ENCODE assay signal across 8 cellular contexts in the genomic region with DNA sequence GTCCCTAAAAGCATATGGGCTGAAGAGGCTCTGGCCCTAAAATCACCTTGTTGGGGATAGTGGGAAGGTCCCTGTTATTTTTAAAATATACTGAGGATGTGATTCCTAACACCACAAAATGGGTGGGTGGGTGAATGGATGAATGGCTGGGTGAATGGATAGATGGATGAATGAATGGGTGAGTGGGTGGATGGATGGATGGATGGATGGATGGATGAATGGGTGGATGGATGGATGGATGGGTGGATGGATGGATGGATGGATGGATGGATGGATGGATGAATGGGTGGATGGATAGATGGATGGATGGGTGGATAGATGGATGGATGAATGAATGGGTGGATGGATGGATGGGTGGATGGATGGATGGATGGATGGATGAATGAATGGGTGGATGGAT. TPM values are rescaled to one million over a fixed set of nuclear protein-coding genes. Genes with fewer than 3 reads are reported as not detected.
DNase-seq lines count a peak whose midpoint lies in the region; ATAC-seq and TF ChIP-seq lines count a peak whose summit lies in the region.
"Not testable (repeated sequence)": the region's sequence is repeated elsewhere in the genome, so short reads cannot be mapped to it uniquely, and the experiment has no call there.

No MANE protein-coding gene starts in this region.

- POLR2A ChIA-PET in HEK293 (lab: Yijun Ruan, JAX) = not testable (repeated sequence)

- not testable (repeated sequence) for TF ChIP-seq POLR2A in esophagus muscularis mucosa (IDR thresholded peaks at IDR 0.05; ENCODE audit: low read depth); gastrocnemius medialis (IDR thresholded peaks at IDR 0.05); transverse colon (IDR thresholded peaks at IDR 0.05)

- peak overlapping the region; percentile 7 for H3K27ac Mint-ChIP-seq in T-helper 1 cell treated with Interleukin-12 subunit alpha and Interleukin-12 subunit beta and Interleukin-4 antibody, amounts not matched to agents 30 μg/mL and 1 μg/mL, for 36 hours
- peak overlapping the region; percentile 41 to 49 for H3K27ac Mint-ChIP-seq in effector memory CD8-positive, alpha-beta T cell

- DNase-seq in effector memory CD8-positive, alpha-beta T cell; esophagus muscularis mucosa (ENCODE audit: extremely low spot score); right atrium auricular region (ENCODE audit: low spot score); lower lobe of right lung; gastrocnemius medialis; transverse colon: not testable (repeated sequence)

- ATAC-seq in effector memory CD8-positive, alpha-beta T cell (replicated peaks); lower lobe of right lung; gastrocnemius medialis: not testable (repeated sequence)

- intact Hi-C loops in esophagus muscularis mucosa (cut with DNase I); lower lobe of right lung (cut with DNase I); transverse colon (cut with DNase I; ENCODE audit: low total_unique reads): not testable (repeated sequence)
- intact Hi-C loops in gastrocnemius medialis (cut with DNase I; ENCODE audit: low total_unique reads) = loop anchor here (2.0 to 10.0 kb wide), 2 partner anchors 62 to 772 kb away; no protein-coding TSS in a partner anchor

- in situ Hi-C loops in gastrocnemius medialis (cut with MboI; ENCODE audit: low sequenced_read_pairs in 4 of 4) = loop anchor here in 2 of 4 donors (25.0 kb wide), 1 partner anchor 770 kb away; the partner anchor contains the start of gene CALM1 (in 2 of the 2)
- in situ Hi-C loops in transverse colon (cut with MboI; ENCODE audit: low pct_ligation_motif_present in 1 of 4, low pct_unique_long_range_greater_than_20kb in 1 of 4, low sequenced_read_pairs in 3 of 4) = not testable (repeated sequence)

- H3K36me3 Mint-ChIP-seq in T-helper 1 cell treated with Interleukin-12 subunit alpha and Interleukin-12 subunit beta and Interleukin-4 antibody, amounts not matched to agents 30 μg/mL and 1 μg/mL, for 36 hours (ENCODE audit: low read depth) = peaks cover 41% of the 10 kb centered on the region
- peaks cover 55% of the 10 kb centered on the region for H3K36me3 Mint-ChIP-seq in effector memory CD8-positive, alpha-beta T cell (ENCODE audit: insufficient read depth)

- peaks cover 6 to 28% of the 10 kb centered on the region in 2 experiments; a peak in 2 of 3 replicates for H3K36me3 ChIP-seq in HEK293 (ENCODE audit: control insufficient read depth in 2 of 2, insufficient read depth in 1 of 2, low read length in 2 of 2)
- H3K36me3 ChIP-seq in esophagus muscularis mucosa = peaks cover 13 to 52% (median 39%) of the 10 kb centered on the region in 4 donors
- peaks cover 22% of the 10 kb centered on the region for H3K36me3 ChIP-seq in right atrium auricular region
- peaks cover 57% of the 10 kb centered on the region for H3K36me3 ChIP-seq in lower lobe of right lung
- peaks cover 0 to 19% of the 10 kb centered on the region in 2 donors for H3K36me3 ChIP-seq in gastrocnemius medialis
- H3K36me3 ChIP-seq in transverse colon = peaks cover 0 to 28% (median 13%) of the 10 kb centered on the region in 4 donors

- H3K27me3 Mint-ChIP-seq in T-helper 1 cell treated with Interleukin-12 subunit alpha and Interleukin-12 subunit beta and Interleukin-4 antibody, amounts not matched to agents 30 μg/mL and 1 μg/mL, for 36 hours (ENCODE audit: low read depth); effector memory CD8-positive, alpha-beta T cell: not testable (repeated sequence)

- CTCF ChIA-PET in HEK293 (lab: Yijun Ruan, JAX) = interaction anchor here (0.6 to 1.5 kb wide), 3 partner anchors 16 to 130 kb away, joined by 4 to 5 read pairs (median 5); no protein-coding TSS in a partner anchor

- not testable (repeated sequence) for H3K27ac ChIP-seq in HEK293 (ENCODE audit: extremely low read depth, low read depth, low read length)
- H3K27ac ChIP-seq in esophagus muscularis mucosa (replicated peaks in 1 of 4) (peak overlapping the region in 3 of 4 donors; percentile 76 to 87 (median 87)), right atrium auricular region (peak overlapping the region; percentile 75 to 82), lower lobe of right lung (peak overlapping the region; percentile 4), gastrocnemius medialis (peak overlapping the region; percentile 66 to 94 (median 83)), transverse colon (peak overlapping the region in 3 of 4 donors; percentile 77 to 83 (median 80))

- H3K9me3 Mint-ChIP-seq in T-helper 1 cell treated with Interleukin-12 subunit alpha and Interleukin-12 subunit beta and Interleukin-4 antibody, amounts not matched to agents 30 μg/mL and 1 μg/mL, for 36 hours; effector memory CD8-positive, alpha-beta T cell: not testable (repeated sequence)

- not testable (repeated sequence) for H3K4me1 ChIP-seq in HEK293 (ENCODE audit: control insufficient read depth, insufficient read depth, low read length)
- peaks cover 41 to 77% (median 71%) of the 10 kb centered on the region in 4 donors for H3K4me1 ChIP-seq in esophagus muscularis mucosa
- peaks cover 0 to 36% of the 10 kb centered on the region in 2 donors for H3K4me1 ChIP-seq in right atrium auricular region
- peaks cover 31% of the 10 kb centered on the region for H3K4me1 ChIP-seq in lower lobe of right lung
- peaks cover 46 to 56% of the 10 kb centered on the region in 2 donors for H3K4me1 ChIP-seq in gastrocnemius medialis
- peaks cover 25 to 64% (median 55%) of the 10 kb centered on the region in 4 donors for H3K4me1 ChIP-seq in transverse colon

- peaks cover 17% of the 10 kb centered on the region for H3K4me1 Mint-ChIP-seq in T-helper 1 cell treated with Interleukin-12 subunit alpha and Interleukin-12 subunit beta and Interleukin-4 antibody, amounts not matched to agents 30 μg/mL and 1 μg/mL, for 36 hours (ENCODE audit: low read depth)
- peaks cover 18 to 21% of the 10 kb centered on the region in 2 donors for H3K4me1 Mint-ChIP-seq in effector memory CD8-positive, alpha-beta T cell (ENCODE audit: low read depth in 2 of 2)

- TF ChIP-seq EP300 in esophagus muscularis mucosa (IDR thresholded peaks at IDR 0.05); transverse colon (IDR thresholded peaks at IDR 0.05; ENCODE audit: low read depth): not testable (repeated sequence)

- not testable (repeated sequence) for H3K27me3 ChIP-seq in esophagus muscularis mucosa; right atrium auricular region; lower lobe of right lung (ENCODE audit: low read depth); gastrocnemius medialis; transverse colon

- not testable (repeated sequence) for H3K4me3 Mint-ChIP-seq in T-helper 1 cell treated with Interleukin-12 subunit alpha and Interleukin-12 subunit beta and Interleukin-4 antibody, amounts not matched to agents 30 μg/mL and 1 μg/mL, for 36 hours; effector memory CD8-positive, alpha-beta T cell

- H3K4me3 ChIP-seq in HEK293 (ENCODE audit: low read depth, low read length); esophagus muscularis mucosa; right atrium auricular region; lower lobe of right lung; gastrocnemius medialis; transverse colon: not testable (repeated sequence)

- not testable (repeated sequence) for H3K9me3 ChIP-seq in HEK293 (ENCODE audit: control insufficient read depth, insufficient read depth, low read depth, low read length); esophagus muscularis mucosa; right atrium auricular region; lower lobe of right lung; gastrocnemius medialis; transverse colon

- not testable (repeated sequence) for TF ChIP-seq CTCF in HEK293 (tag by site-specific recombination; IDR thresholded peaks at IDR 0.05); esophagus muscularis mucosa (IDR thresholded peaks at IDR 0.05); right atrium auricular region (IDR thresholded peaks at IDR 0.05); lower lobe of right lung (IDR thresholded peaks at IDR 0.05); gastrocnemius medialis (IDR thresholded peaks at IDR 0.05 in 4 of 5, conservative IDR thresholded peaks at IDR 0.05 in 1 of 5); transverse colon (IDR thresholded peaks at IDR 0.05)

TF ChIP-seq in HEK293, 187 proteins besides CTCF, POLR2A, EP300 and RAD21:
- peak; percentile 96 for TF ChIP-seq ZNF366 (tag by site-specific recombination; conservative IDR thresholded peaks at IDR 0.05)
- TF ChIP-seq ZBTB17 (tag by site-specific recombination; IDR thresholded peaks at IDR 0.05) = peak; percentile 42; the same call in 1 of the 2 replicates
- 0 out of 2 replicates have a peak, but pooled peaks have one; percentile 7 for TF ChIP-seq ZFHX2 (tag by site-specific recombination; conservative IDR thresholded peaks at IDR 0.05)

RNA-seq across cellular contexts. Expression of gene DGLUCY, which starts 43.0 kb away (rescaled TPM):
- total RNA-seq in esophagus muscularis mucosa = 10 to 100 TPM; 47.2 to 88.2 (median 66.5) TPM
- total RNA-seq in right atrium auricular region = 100 to 1,000 TPM in 1 of 2 donors, 10 to 100 TPM in 1; 81.8 to 136 TPM
- total RNA-seq in lower lobe of right lung = 102 TPM
- total RNA-seq in gastrocnemius medialis = 10 to 100 TPM; 29.3 to 93.7 (median 67.8) TPM
- 100 to 1,000 TPM in 2 of 4 donors, 10 to 100 TPM in 2; 62.1 to 229 (median 102) TPM for total RNA-seq in transverse colon
